32 cellular contexts compared by ENCODE assay signal in genomic region chr12:1078002-1078401, GRCh38.
"Had no signal": no experiment of that assay in that cellular context is flagged by ENCODE, and none has a peak within 500 bp of the region (broad histone marks: within the 10 kb centered on the region; RNA-seq: fewer than 3 reads in every experiment).

No MANE protein-coding gene starts in this region.

- H3K4me3 ChIP-seq: body of pancreas, cardiac muscle cell, colonic mucosa, heart right ventricle, mucosa of descending colon, skin epidermis, thyroid gland had no signal

- H3K36me3 ChIP-seq: cardiac muscle cell, colonic mucosa, thyroid gland, WERI-Rb-1 had no signal

- H3K9me3 Mint-ChIP-seq: activated CD4-positive, alpha-beta T cell treated with anti-CD3 and anti-CD28 coated beads, Interleukin-2, amount 10 ng/mL, durations not matched to agents 7 days and 5 days; activated naive CD4-positive, alpha-beta T cell treated with anti-CD3 and anti-CD28 coated beads, Interleukin-2, amount 50 U/mL, for 72 hours; effector memory CD8-positive, alpha-beta T cell had no signal

- H3K27ac Mint-ChIP-seq: activated CD4-positive, alpha-beta T cell treated with anti-CD3 and anti-CD28 coated beads, Interleukin-2, amount 10 ng/mL, durations not matched to agents 7 days and 5 days; activated CD8-positive, alpha-beta memory T cell treated with anti-CD3 and anti-CD28 coated beads, Interleukin-2, amount 10 ng/mL, durations not matched to agents 7 days and 5 days; activated CD8-positive, alpha-beta T cell treated with anti-CD3 and anti-CD28 coated beads, Interleukin-2, amount 10 ng/mL, durations not matched to agents 7 days and 5 days; activated naive CD4-positive, alpha-beta T cell treated with anti-CD3 and anti-CD28 coated beads, Interleukin-2, amount 50 U/mL, for 72 hours; effector memory CD8-positive, alpha-beta T cell; nephron; progenitor cell of endocrine pancreas; T-helper 1 cell treated with Interleukin-12 subunit alpha and Interleukin-12 subunit beta and Interleukin-4 antibody, amounts not matched to agents 30 μg/mL and 1 μg/mL, for 36 hours had no signal

- H3K9me3 ChIP-seq: body of pancreas, colonic mucosa, heart right ventricle, mucosa of descending colon, thyroid gland had no signal

- H3K4me3 Mint-ChIP-seq: activated CD4-positive, alpha-beta T cell treated with anti-CD3 and anti-CD28 coated beads, Interleukin-2, amount 10 ng/mL, durations not matched to agents 7 days and 5 days; activated CD8-positive, alpha-beta memory T cell treated with anti-CD3 and anti-CD28 coated beads, Interleukin-2, amount 10 ng/mL, durations not matched to agents 7 days and 5 days; activated CD8-positive, alpha-beta T cell treated with anti-CD3 and anti-CD28 coated beads, Interleukin-2, amount 10 ng/mL, durations not matched to agents 7 days and 5 days; effector memory CD8-positive, alpha-beta T cell; nephron; T-helper 1 cell treated with Interleukin-12 subunit alpha and Interleukin-12 subunit beta and Interleukin-4 antibody, amounts not matched to agents 30 μg/mL and 1 μg/mL, for 36 hours had no signal

- FAIRE-seq: endothelial cell of umbilical vein, TTC549 had no signal

- H3K27me3 ChIP-seq: body of pancreas, cardiac muscle cell, colonic mucosa, heart right ventricle, thyroid gland had no signal

- H3K36me3 Mint-ChIP-seq: activated naive CD4-positive, alpha-beta T cell treated with anti-CD3 and anti-CD28 coated beads, Interleukin-2, amount 50 U/mL, for 72 hours had no signal

- DNase-seq: activated CD4-positive, alpha-beta T cell treated with anti-CD3 and anti-CD28 coated beads, Interleukin-2, amount 10 ng/mL, durations not matched to agents 7 days and 5 days; activated CD8-positive, alpha-beta memory T cell treated with anti-CD3 and anti-CD28 coated beads, Interleukin-2, amount 10 ng/mL, durations not matched to agents 7 days and 5 days; activated CD8-positive, alpha-beta T cell treated with anti-CD3 and anti-CD28 coated beads, Interleukin-2, amount 10 ng/mL, durations not matched to agents 7 days and 5 days; activated naive CD4-positive, alpha-beta T cell; activated T-cell treated with anti-CD3 and anti-CD28 coated beads, Interleukin-2, amount 50 U/mL, for 48 hours; anterior cingulate cortex; body of pancreas; cerebellar nuclear complex; colonic mucosa; effector memory CD8-positive, alpha-beta T cell; foreskin fibroblast; heart right ventricle; left ventricle myocardium superior; mucosa of descending colon; stimulated activated CD4-positive, alpha-beta T cell treated with anti-CD3 and anti-CD28 coated beads, Interleukin-12 subunit alpha, Interleukin-12 subunit beta, amount 100 ng/mL, for 4 hours; stimulated activated CD4-positive, alpha-beta T cell treated with anti-CD3 and anti-CD28 coated beads, Interleukin-4, amount 100 ng/mL, for 1 hour; stimulated activated naive CD8-positive, alpha-beta T cell treated with anti-CD3 and anti-CD28 coated beads, Interleukin-15, Interleukin-2, amounts not matched to agents 100 U/mL and 50 U/mL, for 24 hours; SW 1271; T-helper 9 cell; thyroid gland; WERI-Rb-1 had no signal

- H3K4me1 ChIP-seq: body of pancreas, colonic mucosa, thyroid gland had no signal

- H3K27ac ChIP-seq: body of pancreas, cardiac muscle cell, colonic mucosa, skin epidermis, thyroid gland, WERI-Rb-1 had no signal

- ATAC-seq: activated CD4-positive, CD25-positive, alpha-beta regulatory T cell treated with anti-CD3 and anti-CD28 coated beads, Interleukin-2, amount 50 U/mL, for 24 hours; activated CD8-positive, alpha-beta memory T cell treated with anti-CD3 and anti-CD28 coated beads, Interleukin-2, amount 10 ng/mL, durations not matched to agents 7 days and 5 days; activated CD8-positive, alpha-beta T cell treated with anti-CD3 and anti-CD28 coated beads, Interleukin-2, amount 10 ng/mL, durations not matched to agents 7 days and 5 days; activated naive CD4-positive, alpha-beta T cell treated with anti-CD3 and anti-CD28 coated beads, Interleukin-2, amount 50 U/mL, for 72 hours; body of pancreas; effector memory CD8-positive, alpha-beta T cell; esophagus mucosa; left ventricle myocardium superior; mucosa of descending colon; sciatic nerve; stimulated activated naive CD8-positive, alpha-beta T cell treated with anti-CD3 and anti-CD28 coated beads, Interleukin-15, Interleukin-2, amounts not matched to agents 100 U/mL and 50 U/mL, for 24 hours had no signal

- H3K27me3 Mint-ChIP-seq: activated CD4-positive, alpha-beta T cell treated with anti-CD3 and anti-CD28 coated beads, Interleukin-2, amount 10 ng/mL, durations not matched to agents 7 days and 5 days; activated CD8-positive, alpha-beta memory T cell treated with anti-CD3 and anti-CD28 coated beads, Interleukin-2, amount 10 ng/mL, durations not matched to agents 7 days and 5 days; effector memory CD8-positive, alpha-beta T cell; progenitor cell of endocrine pancreas had no signal
